Comparison of ENCODE assay signal across 8 cellular contexts in the genomic region with DNA sequence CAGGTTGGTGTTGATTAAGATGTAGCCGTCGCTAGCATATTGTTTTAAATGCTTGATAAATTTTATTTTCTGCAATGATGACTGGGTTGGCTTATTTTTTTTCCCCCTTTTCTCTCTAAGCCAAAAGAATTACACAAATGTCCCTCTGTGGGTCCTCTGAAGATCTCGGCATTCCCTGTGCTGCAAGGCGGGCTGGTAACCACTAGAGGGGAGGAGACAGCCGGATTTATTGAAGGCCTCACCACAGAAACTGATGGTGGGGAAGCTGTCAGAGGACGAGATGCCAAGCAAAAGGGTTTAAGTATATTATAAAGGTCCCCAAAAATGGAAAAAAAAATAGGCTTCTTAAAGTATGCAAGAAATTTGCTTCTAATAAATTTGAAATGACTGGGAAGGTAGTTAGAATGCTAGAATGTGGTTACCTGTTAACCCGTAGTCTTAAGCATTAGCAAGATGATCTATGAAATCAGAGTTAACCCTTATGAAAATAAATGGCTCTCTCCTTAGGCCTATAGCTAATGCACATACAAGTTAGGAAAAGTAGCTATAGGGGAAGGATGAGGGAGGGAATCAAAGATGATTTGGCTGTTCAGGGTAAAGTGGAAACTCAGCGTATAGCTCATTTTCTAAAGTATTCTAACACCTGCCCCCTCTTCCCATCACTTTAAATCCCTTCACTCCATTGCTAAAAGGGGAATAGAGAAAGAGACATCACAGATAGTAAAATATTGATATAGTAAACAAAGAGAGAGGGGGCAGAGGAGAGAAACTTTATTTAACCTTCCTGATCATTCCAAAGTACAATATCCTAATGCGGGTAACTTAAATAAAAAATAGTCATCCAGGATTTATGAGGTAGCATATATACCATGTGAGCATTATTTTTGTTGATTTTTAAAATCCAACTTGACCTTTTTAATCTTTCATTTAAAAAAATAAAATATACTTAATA.
A peak's percentile ranks its signal among the peaks of the same experiment; 100 is the strongest.
DNase-seq lines count a peak whose midpoint lies in the region; ATAC-seq lines count a peak whose summit lies in the region.

No MANE protein-coding gene starts in this region.

- H3K9me3 ChIP-seq in T-helper 17 cell (ENCODE audit: control insufficient read depth, low read length, poor library complexity, severe bottlenecking), result no peaks in the 10 kb centered on the region

- H3K27ac ChIP-seq in substantia nigra (ENCODE audit: low read depth, low read length, poor library complexity, severe bottlenecking), result no peak overlapping the region

- DNase-seq in NCI-H1417 (lab: John Stamatoyannopoulos, UW), result peak in 2 of 3 experiments; percentile 28 to 71
- DNase-seq in NCI-H1417 treated with DMSO at 0.1 percent for 48 hours (lab: John Stamatoyannopoulos, UW), result no peak
- peak; percentile 2 for DNase-seq in RPMI7951 (ENCODE audit: low read depth)
- DNase-seq in glomerular visceral epithelial cell (ENCODE audit: extremely low spot score), result peak; percentile 26
- peak in 44 of 49 donors; percentile 1 to 76 (median 33) for DNase-seq in substantia nigra (lab: John Stamatoyannopoulos, UW)
- DNase-seq in T-helper 17 cell, result no peak
- DNase-seq in activated CD8-positive, alpha-beta memory T cell treated with anti-CD3 and anti-CD28 coated beads, Interleukin-2, amount 10 ng/mL, durations not matched to agents 7 days and 5 days, result no peak

- H3K27me3 Mint-ChIP-seq in T-helper 17 cell, result no peaks in the 10 kb centered on the region
- no peaks in the 10 kb centered on the region for H3K27me3 Mint-ChIP-seq in activated CD8-positive, alpha-beta memory T cell treated with anti-CD3 and anti-CD28 coated beads, Interleukin-2, amount 10 ng/mL, durations not matched to agents 7 days and 5 days

- no peak overlapping the region for H3K4me3 Mint-ChIP-seq in T-helper 17 cell
- no peak overlapping the region for H3K4me3 Mint-ChIP-seq in activated CD8-positive, alpha-beta memory T cell treated with anti-CD3 and anti-CD28 coated beads, Interleukin-2, amount 10 ng/mL, durations not matched to agents 7 days and 5 days

- no peak overlapping the region for H3K27ac Mint-ChIP-seq in T-helper 17 cell
- H3K27ac Mint-ChIP-seq in activated CD8-positive, alpha-beta memory T cell treated with anti-CD3 and anti-CD28 coated beads, Interleukin-2, amount 10 ng/mL, durations not matched to agents 7 days and 5 days, result no peak overlapping the region

- no peaks in the 10 kb centered on the region for H3K36me3 Mint-ChIP-seq in T-helper 17 cell (ENCODE audit: low read depth)
- peaks cover 2% of the 10 kb centered on the region for H3K36me3 Mint-ChIP-seq in activated CD8-positive, alpha-beta memory T cell treated with anti-CD3 and anti-CD28 coated beads, Interleukin-2, amount 10 ng/mL, durations not matched to agents 7 days and 5 days

- no peaks in the 10 kb centered on the region for H3K4me1 Mint-ChIP-seq in T-helper 17 cell
- H3K4me1 Mint-ChIP-seq in activated CD8-positive, alpha-beta memory T cell treated with anti-CD3 and anti-CD28 coated beads, Interleukin-2, amount 10 ng/mL, durations not matched to agents 7 days and 5 days, result no peaks in the 10 kb centered on the region

- peak; percentile 65 for ATAC-seq in HG03565 (IDR thresholded peaks at IDR 0.05; ENCODE audit: unreplicated experiment)
- no peak for ATAC-seq in T-helper 17 cell
- ATAC-seq in activated CD8-positive, alpha-beta memory T cell treated with anti-CD3 and anti-CD28 coated beads, Interleukin-2, amount 10 ng/mL, durations not matched to agents 7 days and 5 days, result no peak

- CTCF ChIA-PET in activated CD8-positive, alpha-beta memory T cell treated with anti-CD3 and anti-CD28 coated beads, Interleukin-2, amount 10 ng/mL, durations not matched to agents 7 days and 5 days (lab: Charles Lee), result no interaction called here

- H3K9me3 Mint-ChIP-seq in activated CD8-positive, alpha-beta memory T cell treated with anti-CD3 and anti-CD28 coated beads, Interleukin-2, amount 10 ng/mL, durations not matched to agents 7 days and 5 days (ENCODE audit: low read depth), result peaks cover 14% of the 10 kb centered on the region

Comparison
In these comparisons a context has a peak if more than half of its experiments do, and no peak if none do; other contexts are left out.
1. DNase-seq: peak in NCI-H1417 (2 of 3), RPMI7951 (single experiment), glomerular visceral epithelial cell (single experiment) and substantia nigra (44 of 49); none in NCI-H1417 treated with DMSO at 0.1 percent for 48 hours (single experiment), T-helper 17 cell (0 of 3) and activated CD8-positive, alpha-beta memory T cell treated with anti-CD3 and anti-CD28 coated beads, Interleukin-2, amount 10 ng/mL, durations not matched to agents 7 days and 5 days (single experiment).